ENCODE assay signal across 8 cellular contexts in the genomic region with DNA sequence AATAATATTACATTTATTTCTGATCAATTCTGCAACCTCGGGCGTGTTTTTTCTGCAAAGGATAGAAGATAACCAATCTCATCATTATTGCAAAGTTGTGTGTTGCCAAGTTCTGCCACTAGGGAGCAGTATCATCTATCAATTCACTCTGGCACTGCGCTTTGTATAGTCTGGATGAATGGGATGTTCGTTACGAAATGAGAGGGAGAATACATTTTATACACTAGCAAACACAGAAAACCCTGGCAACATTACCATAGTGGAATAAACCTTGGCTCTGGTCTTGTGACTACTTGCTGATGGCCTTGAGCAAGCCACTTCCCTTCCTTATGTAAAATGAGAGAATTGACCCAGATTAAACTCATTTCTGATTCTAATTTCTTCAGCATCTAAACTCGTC.
DNase-seq lines count a peak whose midpoint lies in the region; ATAC-seq, FAIRE-seq and TF ChIP-seq lines count a peak whose summit lies in the region.

No MANE protein-coding gene starts in this region.

- peak; percentile 91 for FAIRE-seq in kidney (lab: Jason Lieb, UNC)

- TF ChIP-seq CTCF in cardiac fibroblast (IDR thresholded peaks at IDR 0.05; ENCODE audit: low read depth, low read length) (peak; percentile 73), kidney (IDR thresholded peaks at IDR 0.05; ENCODE audit: borderline replicate concordance, extremely low read depth, insufficient read depth) (peak; percentile 81)

- H3K4me1 ChIP-seq in kidney (ENCODE audit: control insufficient read depth in 1 of 2, insufficient read depth in 1 of 2, low read depth in 1 of 2, low read length in 2 of 2): no peaks in the 10 kb centered on the region

- peak; percentile 70 for ATAC-seq in HG02642 (IDR thresholded peaks at IDR 0.05; ENCODE audit: poor library complexity, unreplicated experiment)

- no peak overlapping the region for H3K9ac ChIP-seq in kidney (ENCODE audit: low read length in 2 of 2)

- H3K4me3 ChIP-seq in cardiac fibroblast (replicated peaks in 1 of 2; ENCODE audit: low read depth in 2 of 2, low read length in 2 of 2) (no peak overlapping the region), kidney (ENCODE audit: low read length in 2 of 2) (no peak overlapping the region)

- no peak overlapping the region for H3K27ac ChIP-seq in kidney (ENCODE audit: low read depth in 2 of 2, low read length in 2 of 2)

- no peaks in the 10 kb centered on the region for H3K36me3 ChIP-seq in kidney (ENCODE audit: control insufficient read depth in 1 of 2, insufficient read depth in 2 of 2, low read length in 2 of 2)

- DNase-seq in SIG-M5 treated with dmso at 0.1 percent for 504 hours (lab: John Stamatoyannopoulos, UW; ENCODE audit: unreplicated experiment) (peak; percentile 19), SIG-M5 (lab: John Stamatoyannopoulos, UW) (no peak), NCI-H146 (lab: John Stamatoyannopoulos, UW) (peak; percentile 58), T-helper 2 cell (peak in 3 of 5 experiments; percentile 6 to 53 (median 7)), cardiac fibroblast (ENCODE audit: low read depth in 2 of 2) (peak; percentile 73 to 84), kidney (no peak)
- DNase-seq in stimulated activated CD4-positive, alpha-beta T cell treated with anti-CD3 and anti-CD28 coated beads, Interleukin-4, amount 100 ng/mL, for 48 hours (ENCODE audit: low read depth in 2 of 2): peak; percentile 34 to 42

- intact Hi-C loops in kidney (cut with DNase I): no loop called here

- no peaks in the 10 kb centered on the region for H3K9me3 ChIP-seq in kidney (ENCODE audit: control insufficient read depth in 1 of 2, low read length in 2 of 2)

Comparison
In these comparisons a context has a peak if more than half of its experiments do, and no peak if none do; other contexts are left out.
1. DNase-seq: peak in SIG-M5 treated with dmso at 0.1 percent for 504 hours (single experiment), NCI-H146 (single experiment), T-helper 2 cell (3 of 5), cardiac fibroblast (2 of 2) and stimulated activated CD4-positive, alpha-beta T cell treated with anti-CD3 and anti-CD28 coated beads, Interleukin-4, amount 100 ng/mL, for 48 hours (2 of 2); none in SIG-M5 (single experiment) and kidney (single experiment).